In the genomic region with DNA sequence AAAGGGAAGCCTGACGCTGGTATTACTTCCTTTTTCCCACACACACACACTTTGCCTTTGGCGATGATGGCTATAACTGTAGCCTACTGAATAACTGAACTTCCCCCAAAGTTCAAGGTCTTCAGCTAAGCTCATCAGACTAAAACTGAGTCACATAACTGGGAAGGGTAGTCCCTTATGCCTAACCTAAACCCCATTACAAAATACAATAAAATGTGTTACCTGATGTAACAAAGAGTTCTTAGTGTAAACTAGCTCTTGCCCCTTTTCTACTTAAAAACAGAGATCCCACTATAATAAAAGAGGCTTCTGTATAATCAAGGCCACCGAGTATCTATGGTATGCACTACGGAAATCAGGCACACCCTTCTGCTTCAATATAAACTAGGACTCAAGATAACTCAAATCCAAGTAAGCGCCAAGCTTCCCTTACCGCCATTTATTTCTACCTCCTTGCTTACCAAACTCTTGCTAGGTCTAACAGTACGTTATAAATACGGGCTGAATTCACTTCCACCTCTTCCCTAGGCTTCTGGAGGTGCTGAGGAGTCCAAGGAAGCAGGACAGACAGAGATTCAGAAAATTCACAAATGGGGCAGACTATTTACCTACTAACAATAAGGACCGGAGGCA, we compare ENCODE assay signal across 8 cellular contexts. TPM values are rescaled to one million over a fixed set of nuclear protein-coding genes. Genes with fewer than 3 reads are reported as not detected.
DNase-seq lines count a peak whose midpoint lies in the region; ATAC-seq and TF ChIP-seq lines count a peak whose summit lies in the region.

No MANE protein-coding gene starts in this region.

- H3K27ac Mint-ChIP-seq in stimulated activated naive CD8-positive, alpha-beta T cell treated with anti-CD3 and anti-CD28 coated beads, Interleukin-15, Interleukin-2, amounts not matched to agents 100 ng/mL and 50 ng/mL, for 24 hours = peak overlapping the region; percentile 91
- H3K27ac Mint-ChIP-seq in T-cell = peak overlapping the region; percentile 90 to 95

- H3K9me3 Mint-ChIP-seq in stimulated activated naive CD8-positive, alpha-beta T cell treated with anti-CD3 and anti-CD28 coated beads, Interleukin-15, Interleukin-2, amounts not matched to agents 100 ng/mL and 50 ng/mL, for 24 hours = peaks cover 8% of the 10 kb centered on the region
- no peaks in the 10 kb centered on the region for H3K9me3 Mint-ChIP-seq in T-cell

- no peaks in the 10 kb centered on the region for H3K27me3 Mint-ChIP-seq in stimulated activated naive CD8-positive, alpha-beta T cell treated with anti-CD3 and anti-CD28 coated beads, Interleukin-15, Interleukin-2, amounts not matched to agents 100 ng/mL and 50 ng/mL, for 24 hours
- H3K27me3 Mint-ChIP-seq in T-cell = no peaks in the 10 kb centered on the region

- POLR2A ChIA-PET in T-cell (lab: Charles Lee) = interaction anchor here in 1 of 2 donors (3.1 kb wide), 1 partner anchor 80 kb away, joined by 19 read pairs; a partner anchor contains a TSS

- WGBS in esophagus, 2 donors = 8 to 14% methylated on average over 9 of the region's 9 CpGs

- H3K27me3 ChIP-seq in esophagus (ENCODE audit: control insufficient read depth in 1 of 2, insufficient read depth in 2 of 2, low read length in 2 of 2) = no peaks in the 10 kb centered on the region

- H3K4me1 ChIP-seq in esophagus (ENCODE audit: control insufficient read depth in 2 of 2, insufficient read depth in 2 of 2, low read length in 1 of 2) = peaks cover 0 to 2% of the 10 kb centered on the region in 2 donors

- no peaks in the 10 kb centered on the region for H3K9me3 ChIP-seq in esophagus (ENCODE audit: control insufficient read depth in 2 of 2, insufficient read depth in 1 of 2, low read depth in 1 of 2, low read length in 1 of 2)

- H3K4me1 Mint-ChIP-seq in stimulated activated naive CD8-positive, alpha-beta T cell treated with anti-CD3 and anti-CD28 coated beads, Interleukin-15, Interleukin-2, amounts not matched to agents 100 ng/mL and 50 ng/mL, for 24 hours (ENCODE audit: low read depth) = peaks cover 54% of the 10 kb centered on the region
- H3K4me1 Mint-ChIP-seq in T-cell = peaks cover 45 to 57% (median 48%) of the 10 kb centered on the region in 3 donors

- no peak for ATAC-seq in stimulated activated naive CD8-positive, alpha-beta T cell treated with anti-CD3 and anti-CD28 coated beads, Interleukin-15, Interleukin-2, amounts not matched to agents 100 U/mL and 50 U/mL, for 24 hours
- no peak for ATAC-seq in T-cell (replicated peaks in 1 of 4)
- ATAC-seq in omental fat pad (ENCODE audit: low FRiP score) = peak; percentile 43
- no peak for ATAC-seq in HG02610 (IDR thresholded peaks at IDR 0.05; ENCODE audit: unreplicated experiment)
- ATAC-seq in GM21737 (IDR thresholded peaks at IDR 0.05; ENCODE audit: unreplicated experiment) = no peak

- TF ChIP-seq CTCF in omental fat pad (IDR thresholded peaks at IDR 0.05) = no peak

- H3K27ac ChIP-seq in esophagus (ENCODE audit: low read depth in 2 of 2, low read length in 1 of 2) = peak overlapping the region; percentile 69 to 81

- H3K36me3 Mint-ChIP-seq in stimulated activated naive CD8-positive, alpha-beta T cell treated with anti-CD3 and anti-CD28 coated beads, Interleukin-15, Interleukin-2, amounts not matched to agents 100 ng/mL and 50 ng/mL, for 24 hours (ENCODE audit: low read depth) = peaks cover 43% of the 10 kb centered on the region
- H3K36me3 Mint-ChIP-seq in T-cell = peaks cover 14% of the 10 kb centered on the region

- no peak for DNase-seq in stimulated activated naive CD8-positive, alpha-beta T cell treated with anti-CD3 and anti-CD28 coated beads, Interleukin-15, Interleukin-2, amounts not matched to agents 100 U/mL and 50 U/mL, for 24 hours
- DNase-seq in T-cell (no peak), omental fat pad (ENCODE audit: low spot score) (no peak), DMS153 treated with DMSO at 0.1 percent for 48 hours (lab: John Stamatoyannopoulos, UW; ENCODE audit: unreplicated experiment) (no peak)

- no peaks in the 10 kb centered on the region for H3K36me3 ChIP-seq in esophagus (ENCODE audit: control insufficient read depth in 2 of 2, insufficient read depth in 2 of 2, low read length in 1 of 2)

- H3K4me3 ChIP-seq in esophagus (ENCODE audit: low read depth in 1 of 2, low read length in 2 of 2) = peak overlapping the region; percentile 22 to 87

- peak overlapping the region; percentile 90 for H3K4me3 Mint-ChIP-seq in stimulated activated naive CD8-positive, alpha-beta T cell treated with anti-CD3 and anti-CD28 coated beads, Interleukin-15, Interleukin-2, amounts not matched to agents 100 ng/mL and 50 ng/mL, for 24 hours
- H3K4me3 Mint-ChIP-seq in T-cell = peak overlapping the region; percentile 89 to 95 (median 93)

- CTCF ChIA-PET in T-cell (lab: Charles Lee) = interaction anchor here in 1 of 2 donors (1.8 kb wide), 1 partner anchor 80 kb away, joined by 5 read pairs; a partner anchor contains a TSS

RNA-seq across cellular contexts. Expression of a gene that starts 2.4 kb away (rescaled TPM):
- total RNA-seq in T-cell (10 to 100 TPM; 38.8 to 70.1 (median 49.1) TPM), omental fat pad (10 to 100 TPM; 26.8 to 76.1 (median 48.0) TPM)
- polyA plus RNA-seq in esophagus = 1 to 10 TPM; 7.8 to 8.3 TPM
